Comparison of ENCODE assay signal across 1 cellular context in genomic region chr7:2048531-2048930, GRCh38.
TF ChIP-seq lines count a peak whose summit lies in the region.

No MANE protein-coding gene starts in this region.

TF ChIP-seq in HepG2, 621 proteins besides CTCF, POLR2A, EP300 and RAD21 (continued from another document):
- TF ChIP-seq, protein P1, sequence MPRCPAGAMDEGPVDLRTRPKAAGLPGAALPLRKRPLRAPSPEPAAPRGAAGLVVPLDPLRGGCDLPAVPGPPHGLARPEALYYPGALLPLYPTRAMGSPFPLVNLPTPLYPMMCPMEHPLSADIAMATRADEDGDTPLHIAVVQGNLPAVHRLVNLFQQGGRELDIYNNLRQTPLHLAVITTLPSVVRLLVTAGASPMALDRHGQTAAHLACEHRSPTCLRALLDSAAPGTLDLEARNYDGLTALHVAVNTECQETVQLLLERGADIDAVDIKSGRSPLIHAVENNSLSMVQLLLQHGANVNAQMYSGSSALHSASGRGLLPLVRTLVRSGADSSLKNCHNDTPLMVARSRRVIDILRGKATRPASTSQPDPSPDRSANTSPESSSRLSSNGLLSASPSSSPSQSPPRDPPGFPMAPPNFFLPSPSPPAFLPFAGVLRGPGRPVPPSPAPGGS (CRISPR knock-in tag; IDR thresholded peaks at IDR 0.05) = no peak
- TF ChIP-seq, protein P2, sequence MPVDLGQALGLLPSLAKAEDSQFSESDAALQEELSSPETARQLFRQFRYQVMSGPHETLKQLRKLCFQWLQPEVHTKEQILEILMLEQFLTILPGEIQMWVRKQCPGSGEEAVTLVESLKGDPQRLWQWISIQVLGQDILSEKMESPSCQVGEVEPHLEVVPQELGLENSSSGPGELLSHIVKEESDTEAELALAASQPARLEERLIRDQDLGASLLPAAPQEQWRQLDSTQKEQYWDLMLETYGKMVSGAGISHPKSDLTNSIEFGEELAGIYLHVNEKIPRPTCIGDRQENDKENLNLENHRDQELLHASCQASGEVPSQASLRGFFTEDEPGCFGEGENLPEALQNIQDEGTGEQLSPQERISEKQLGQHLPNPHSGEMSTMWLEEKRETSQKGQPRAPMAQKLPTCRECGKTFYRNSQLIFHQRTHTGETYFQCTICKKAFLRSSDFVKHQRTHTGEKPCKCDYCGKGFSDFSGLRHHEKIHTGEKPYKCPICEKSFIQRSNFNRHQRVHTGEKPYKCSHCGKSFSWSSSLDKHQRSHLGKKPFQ (CRISPR knock-in tag; IDR thresholded peaks at IDR 0.05; ENCODE audit: insufficient replicate concordance) = no peak
- TF ChIP-seq ATRX (CRISPR knock-in tag; IDR thresholded peaks at IDR 0.05; ENCODE audit: borderline replicate concordance) (no peak), ZNF746 (CRISPR knock-in tag; IDR thresholded peaks at IDR 0.05) (no peak), GZF1 (CRISPR knock-in tag; IDR thresholded peaks at IDR 0.05) (no peak), HMGXB4 (CRISPR knock-in tag; IDR thresholded peaks at IDR 0.05; ENCODE audit: borderline replicate concordance in 1 of 2, low read depth in 1 of 2) (no peak), NFYB (CRISPR knock-in tag; IDR thresholded peaks at IDR 0.05) (no peak), ZNF558 (CRISPR knock-in tag; IDR thresholded peaks at IDR 0.05; ENCODE audit: borderline replicate concordance) (no peak), REL (CRISPR knock-in tag; conservative IDR thresholded peaks at IDR 0.05) (no peak), ZNF335 (CRISPR knock-in tag; IDR thresholded peaks at IDR 0.05) (no peak), CEBPG (CRISPR knock-in tag; IDR thresholded peaks at IDR 0.05) (no peak), SOX6 (IDR thresholded peaks at IDR 0.05) (no peak), SOX6 (CRISPR knock-in tag; IDR thresholded peaks at IDR 0.05) (no peak)
